Comparison of ENCODE assay signal across 14 cellular contexts in the genomic region with DNA sequence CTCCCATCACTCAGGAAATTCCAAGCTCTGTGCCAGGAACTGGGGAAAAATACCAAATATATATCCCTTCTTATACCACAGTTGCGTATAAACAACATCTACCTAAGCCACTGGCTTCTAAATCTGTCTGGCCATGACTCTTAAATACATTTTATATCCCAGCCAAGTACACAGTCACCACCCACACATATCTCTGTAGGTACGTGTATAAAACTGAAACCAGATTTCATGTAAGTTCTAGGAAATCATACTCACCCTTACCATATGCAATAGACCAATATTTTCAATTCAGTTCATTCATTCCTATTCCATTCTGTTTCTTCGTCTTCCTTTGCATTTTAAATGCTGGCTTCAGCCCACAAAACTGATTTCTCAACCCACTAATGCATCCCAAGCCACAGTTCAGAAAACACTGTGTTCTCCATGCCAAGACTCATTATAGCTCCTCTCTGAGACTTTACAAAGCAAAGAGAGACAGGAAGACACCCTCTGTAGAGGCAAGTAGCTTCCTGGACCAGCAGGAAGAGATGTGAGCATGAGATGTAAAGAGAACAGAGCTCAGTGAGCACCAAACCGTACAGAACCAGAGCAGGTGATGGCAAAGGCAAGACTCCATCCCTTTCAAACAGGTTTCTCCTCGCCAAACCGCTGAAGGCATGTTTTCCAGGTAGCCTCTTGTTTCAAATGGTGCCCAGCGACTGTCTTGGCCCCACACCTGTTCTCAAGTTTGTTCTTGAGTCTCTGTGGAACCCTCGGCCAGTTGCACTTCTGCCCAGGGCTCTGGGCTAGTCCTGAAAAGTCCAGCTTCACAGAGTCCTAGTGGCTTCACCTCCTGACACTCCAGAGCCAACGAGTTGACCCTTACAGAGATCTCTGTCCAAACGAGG. TPM values are rescaled to one million over a fixed set of nuclear protein-coding genes. Genes with fewer than 3 reads are reported as not detected.
DNase-seq lines count a peak whose midpoint lies in the region; ATAC-seq and TF ChIP-seq lines count a peak whose summit lies in the region.
"Had no signal": no experiment of that assay in that cellular context is flagged by ENCODE, and none has a peak within 500 bp of the region (broad histone marks: within the 10 kb centered on the region; RNA-seq: fewer than 3 reads in every experiment).

No MANE protein-coding gene starts in this region.

- peaks cover 6% of the 10 kb centered on the region for H3K4me1 Mint-ChIP-seq in MCF 10A (ENCODE audit: insufficient read depth, unreplicated experiment)
- peaks cover 36% of the 10 kb centered on the region for H3K4me1 Mint-ChIP-seq in activated T-helper 2 cell treated with anti-CD3 and anti-CD28 coated beads, Interferon-gamma antibody, Interleukin-2, Interleukin-4, amounts not matched to agents 10 μg/mL and 5 μg/mL and 100 μg/mL, durations not matched to agents 14 hours and 24 hours and 36 hours (ENCODE audit: low read depth)

- TF ChIP-seq POLR2A in breast epithelium (IDR thresholded peaks at IDR 0.05): no peak

- H3K9me3 ChIP-seq in breast epithelium: no peaks in the 10 kb centered on the region
- no peaks in the 10 kb centered on the region for H3K9me3 ChIP-seq in thoracic aorta
- H3K9me3 ChIP-seq: BLaER1, gastroesophageal sphincter, stomach had no signal

- BruUV-seq in MCF 10A (replicated peaks; lab: Mats Ljungman, UMichigan): no TSS peak

- H3K36me3 ChIP-seq in breast epithelium (no peaks in the 10 kb centered on the region), thoracic aorta (no peaks in the 10 kb centered on the region)
- H3K36me3 ChIP-seq: BLaER1, gastroesophageal sphincter, stomach had no signal

- H3K36me3 Mint-ChIP-seq in MCF 10A (ENCODE audit: insufficient read depth, unreplicated experiment): peaks cover 6% of the 10 kb centered on the region
- no peaks in the 10 kb centered on the region for H3K36me3 Mint-ChIP-seq in activated T-helper 2 cell treated with anti-CD3 and anti-CD28 coated beads, Interferon-gamma antibody, Interleukin-2, Interleukin-4, amounts not matched to agents 10 μg/mL and 5 μg/mL and 100 μg/mL, durations not matched to agents 14 hours and 24 hours and 36 hours (ENCODE audit: low read depth)

- intact Hi-C loops in MCF 10A (cut with micrococcal nuclease) (no loop called here), breast epithelium (cut with DNase I; ENCODE audit: low total_unique reads) (no loop called here)
- intact Hi-C loops in activated T-helper 2 cell treated with anti-CD3 and anti-CD28 coated beads, Interferon-gamma antibody, Interleukin-2, Interleukin-4, amounts not matched to agents 10 μg/mL and 5 μg/mL and 100 μg/mL, durations not matched to agents 14 hours and 24 hours and 36 hours (cut with micrococcal nuclease): loop anchor here (1.0 kb wide), 1 partner anchor 21 kb away; no protein-coding TSS in a partner anchor

- CTCF ChIA-PET in MCF 10A (lab: Yijun Ruan, JAX): interaction anchor here (0.6 to 2.4 kb wide), 3 partner anchors 19 to 119 kb away, joined by 3 to 15 read pairs (median 6); a partner anchor contains a TSS

- no peaks in the 10 kb centered on the region for H3K4me1 ChIP-seq in breast epithelium
- peaks cover 0 to 21% of the 10 kb centered on the region in 2 donors for H3K4me1 ChIP-seq in thoracic aorta (ENCODE audit: control insufficient read depth in 1 of 2, low read depth in 2 of 2)
- H3K4me1 ChIP-seq: BLaER1, gastroesophageal sphincter had no signal

- ATAC-seq in thoracic aorta (ENCODE audit: insufficient number of reproducible peaks, low FRiP score, low read depth): no peak
- ATAC-seq in HG02763 (IDR thresholded peaks at IDR 0.05; ENCODE audit: unreplicated experiment): no peak
- ATAC-seq: gastroesophageal sphincter had no signal

- peak; percentile 65 for DNase-seq in MCF 10A (ENCODE audit: unreplicated experiment)
- no peak for DNase-seq in breast epithelium (ENCODE audit: low spot score in 2 of 2)
- DNase-seq in activated T-helper 2 cell treated with anti-CD3 and anti-CD28 coated beads, Interferon-gamma antibody, Interleukin-2, Interleukin-4, amounts not matched to agents 10 μg/mL and 5 μg/mL and 100 μg/mL, durations not matched to agents 14 hours and 24 hours and 36 hours (ENCODE audit: low spot score): no peak
- peak; percentile 54 for DNase-seq in fibroblast of the conjunctiva (ENCODE audit: low read depth)
- DNase-seq in thoracic aorta (ENCODE audit: low spot score): no peak
- DNase-seq in NCI-H82 treated with DMSO at 0.1 percent for 48 hours (lab: John Stamatoyannopoulos, UW; ENCODE audit: unreplicated experiment): no peak
- no peak for DNase-seq in COR-L47 (lab: John Stamatoyannopoulos, UW)
- DNase-seq: NCI-H524; stimulated activated CD4-positive, alpha-beta T cell treated with anti-CD3 and anti-CD28 coated beads, Interleukin-4, amount 100 ng/mL, for 4 hours; stomach; T1000 had no signal

- H3K27me3 ChIP-seq in breast epithelium: no peaks in the 10 kb centered on the region
- H3K27me3 ChIP-seq in thoracic aorta (replicated peaks; ENCODE audit: insufficient read depth): no peaks in the 10 kb centered on the region
- H3K27me3 ChIP-seq: BLaER1, stomach had no signal

- H3K9me3 Mint-ChIP-seq in MCF 10A (ENCODE audit: unreplicated experiment): no peaks in the 10 kb centered on the region
- peaks cover 4% of the 10 kb centered on the region for H3K9me3 Mint-ChIP-seq in activated T-helper 2 cell treated with anti-CD3 and anti-CD28 coated beads, Interferon-gamma antibody, Interleukin-2, Interleukin-4, amounts not matched to agents 10 μg/mL and 5 μg/mL and 100 μg/mL, durations not matched to agents 14 hours and 24 hours and 36 hours

- H3K4me3 Mint-ChIP-seq in MCF 10A (ENCODE audit: unreplicated experiment): peak overlapping the region; percentile 6
- H3K4me3 Mint-ChIP-seq in activated T-helper 2 cell treated with anti-CD3 and anti-CD28 coated beads, Interferon-gamma antibody, Interleukin-2, Interleukin-4, amounts not matched to agents 10 μg/mL and 5 μg/mL and 100 μg/mL, durations not matched to agents 14 hours and 24 hours and 36 hours (ENCODE audit: low read depth): peak overlapping the region; percentile 15

- H3K27ac ChIP-seq in breast epithelium (no peak overlapping the region), thoracic aorta (peak overlapping the region; percentile 53 to 69)
- H3K27ac ChIP-seq: BLaER1, gastroesophageal sphincter had no signal

- no peak overlapping the region for H3K4me3 ChIP-seq in breast epithelium
- H3K4me3 ChIP-seq in thoracic aorta: no peak overlapping the region
- H3K4me3 ChIP-seq: BLaER1, gastroesophageal sphincter, stomach had no signal

- POLR2A ChIA-PET in MCF 10A (lab: Yijun Ruan, JAX): interaction anchor here (0.6 to 1.7 kb wide), 5 partner anchors 23 to 312 kb away, joined by 3 to 7 read pairs (median 3); no protein-coding TSS in a partner anchor

- TF ChIP-seq CTCF in MCF 10A (IDR thresholded peaks at IDR 0.05; ENCODE audit: unreplicated experiment) (no peak), breast epithelium (IDR thresholded peaks at IDR 0.05) (no peak), thoracic aorta (IDR thresholded peaks at IDR 0.05) (no peak)

- H3K27ac Mint-ChIP-seq in MCF 10A (ENCODE audit: low read depth, unreplicated experiment): no peak overlapping the region
- H3K27ac Mint-ChIP-seq in activated T-helper 2 cell treated with anti-CD3 and anti-CD28 coated beads, Interferon-gamma antibody, Interleukin-2, Interleukin-4, amounts not matched to agents 10 μg/mL and 5 μg/mL and 100 μg/mL, durations not matched to agents 14 hours and 24 hours and 36 hours: peak overlapping the region; percentile 81

- H3K27me3 Mint-ChIP-seq in MCF 10A (ENCODE audit: insufficient read depth, unreplicated experiment): no peaks in the 10 kb centered on the region
- peaks cover 1% of the 10 kb centered on the region for H3K27me3 Mint-ChIP-seq in activated T-helper 2 cell treated with anti-CD3 and anti-CD28 coated beads, Interferon-gamma antibody, Interleukin-2, Interleukin-4, amounts not matched to agents 10 μg/mL and 5 μg/mL and 100 μg/mL, durations not matched to agents 14 hours and 24 hours and 36 hours (ENCODE audit: low read depth)

RNA-seq across cellular contexts. Expression of a gene that starts 18.7 kb away (rescaled TPM):
- total RNA-seq in MCF 10A (2022) (4.0 and 4.3 TPM in 2 replicates), breast epithelium (10 to 100 TPM in 1 of 3 donors, 1 to 10 TPM in 2; 8.8 to 17.0 (median 9.3) TPM), thoracic aorta (10 to 100 TPM; 12.4 to 17.3 TPM)
- total RNA-seq in activated T-helper 2 cell treated with anti-CD3 and anti-CD28 coated beads, Interferon-gamma antibody, Interleukin-2, Interleukin-4, amounts not matched to agents 10 μg/mL and 5 μg/mL and 100 μg/mL, durations not matched to agents 14 hours and 24 hours and 36 hours: 9.1 and 10.0 TPM in 2 replicates

Comparison
In these comparisons a context has a peak if more than half of its experiments do, and no peak if none do; other contexts are left out.
1. DNase-seq: peak in MCF 10A (single experiment) and fibroblast of the conjunctiva (single experiment); none in breast epithelium (0 of 2), activated T-helper 2 cell treated with anti-CD3 and anti-CD28 coated beads, Interferon-gamma antibody, Interleukin-2, Interleukin-4, amounts not matched to agents 10 μg/mL and 5 μg/mL and 100 μg/mL, durations not matched to agents 14 hours and 24 hours and 36 hours (single experiment), thoracic aorta (single experiment), NCI-H82 treated with DMSO at 0.1 percent for 48 hours (single experiment) and COR-L47 (single experiment).
2. H3K27ac ChIP-seq: peak in thoracic aorta (2 of 2); none in breast epithelium (0 of 2).